In the genomic region with DNA sequence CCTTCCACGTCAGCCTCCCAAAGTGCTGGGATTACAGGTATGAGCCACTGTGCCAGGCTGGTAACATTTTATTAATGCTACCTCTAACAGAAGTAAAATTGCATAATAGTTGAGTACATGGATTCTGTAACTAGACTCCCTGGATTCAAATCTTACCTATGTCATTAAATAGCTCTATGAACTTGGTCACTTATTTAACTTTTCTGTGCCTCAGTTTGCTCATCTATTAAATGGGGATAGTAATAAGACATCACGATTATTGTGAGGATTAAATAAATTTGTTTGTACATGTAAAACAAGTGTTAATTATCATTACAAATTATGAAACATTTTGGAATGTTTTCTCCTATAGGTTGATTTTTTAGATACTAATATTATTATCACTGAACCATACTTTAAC, we compare ENCODE assay signal across 2 cellular contexts.
A peak's percentile ranks its signal among the peaks of the same experiment; 100 is the strongest.
TF ChIP-seq lines count a peak whose summit lies in the region.

No MANE protein-coding gene starts in this region.

TF ChIP-seq in GM12878, 131 proteins besides CTCF, POLR2A, EP300 and RAD21:
- TF ChIP-seq FOS (IDR thresholded peaks at IDR 0.05; ENCODE audit: borderline replicate concordance, extremely low read depth, insufficient read length) (no peak), SPI1 (IDR thresholded peaks at IDR 0.05; ENCODE audit: borderline replicate concordance, insufficient read depth, low read depth, low read length) (no peak), PML (IDR thresholded peaks at IDR 0.05; ENCODE audit: low read length) (no peak), BRCA1 (IDR thresholded peaks at IDR 0.05; ENCODE audit: low read depth, low read length) (no peak), RUNX3 (IDR thresholded peaks at IDR 0.05; ENCODE audit: low read length) (no peak), ZBED1 (IDR thresholded peaks at IDR 0.05; ENCODE audit: borderline replicate concordance) (no peak), IKZF2 (IDR thresholded peaks at IDR 0.05) (no peak), YY1 (IDR thresholded peaks at IDR 0.05; ENCODE audit: low read depth, low read length) (no peak), NR2C1 (IDR thresholded peaks at IDR 0.05) (no peak), RBBP5 (conservative IDR thresholded peaks at IDR 0.05) (no peak), JUND (IDR thresholded peaks at IDR 0.05; ENCODE audit: low read depth, low read length) (no peak)
- TF ChIP-seq, protein P1, sequence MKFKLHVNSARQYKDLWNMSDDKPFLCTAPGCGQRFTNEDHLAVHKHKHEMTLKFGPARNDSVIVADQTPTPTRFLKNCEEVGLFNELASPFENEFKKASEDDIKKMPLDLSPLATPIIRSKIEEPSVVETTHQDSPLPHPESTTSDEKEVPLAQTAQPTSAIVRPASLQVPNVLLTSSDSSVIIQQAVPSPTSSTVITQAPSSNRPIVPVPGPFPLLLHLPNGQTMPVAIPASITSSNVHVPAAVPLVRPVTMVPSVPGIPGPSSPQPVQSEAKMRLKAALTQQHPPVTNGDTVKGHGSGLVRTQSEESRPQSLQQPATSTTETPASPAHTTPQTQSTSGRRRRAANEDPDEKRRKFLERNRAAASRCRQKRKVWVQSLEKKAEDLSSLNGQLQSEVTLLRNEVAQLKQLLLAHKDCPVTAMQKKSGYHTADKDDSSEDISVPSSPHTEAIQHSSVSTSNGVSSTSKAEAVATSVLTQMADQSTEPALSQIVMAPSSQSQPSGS (IDR thresholded peaks at IDR 0.05; ENCODE audit: low read length) = no peak
- TF ChIP-seq, protein P2, sequence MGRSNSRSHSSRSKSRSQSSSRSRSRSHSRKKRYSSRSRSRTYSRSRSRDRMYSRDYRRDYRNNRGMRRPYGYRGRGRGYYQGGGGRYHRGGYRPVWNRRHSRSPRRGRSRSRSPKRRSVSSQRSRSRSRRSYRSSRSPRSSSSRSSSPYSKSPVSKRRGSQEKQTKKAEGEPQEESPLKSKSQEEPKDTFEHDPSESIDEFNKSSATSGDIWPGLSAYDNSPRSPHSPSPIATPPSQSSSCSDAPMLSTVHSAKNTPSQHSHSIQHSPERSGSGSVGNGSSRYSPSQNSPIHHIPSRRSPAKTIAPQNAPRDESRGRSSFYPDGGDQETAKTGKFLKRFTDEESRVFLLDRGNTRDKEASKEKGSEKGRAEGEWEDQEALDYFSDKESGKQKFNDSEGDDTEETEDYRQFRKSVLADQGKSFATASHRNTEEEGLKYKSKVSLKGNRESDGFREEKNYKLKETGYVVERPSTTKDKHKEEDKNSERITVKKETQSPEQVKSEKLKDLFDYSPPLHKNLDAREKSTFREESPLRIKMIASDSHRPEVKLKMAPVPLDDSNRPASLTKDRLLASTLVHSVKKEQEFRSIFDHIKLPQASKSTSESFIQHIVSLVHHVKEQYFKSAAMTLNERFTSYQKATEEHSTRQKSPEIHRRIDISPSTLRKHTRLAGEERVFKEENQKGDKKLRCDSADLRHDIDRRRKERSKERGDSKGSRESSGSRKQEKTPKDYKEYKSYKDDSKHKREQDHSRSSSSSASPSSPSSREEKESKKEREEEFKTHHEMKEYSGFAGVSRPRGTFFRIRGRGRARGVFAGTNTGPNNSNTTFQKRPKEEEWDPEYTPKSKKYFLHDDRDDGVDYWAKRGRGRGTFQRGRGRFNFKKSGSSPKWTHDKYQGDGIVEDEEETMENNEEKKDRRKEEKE (IDR thresholded peaks at IDR 0.05) = no peak
- TF ChIP-seq, protein P3, sequence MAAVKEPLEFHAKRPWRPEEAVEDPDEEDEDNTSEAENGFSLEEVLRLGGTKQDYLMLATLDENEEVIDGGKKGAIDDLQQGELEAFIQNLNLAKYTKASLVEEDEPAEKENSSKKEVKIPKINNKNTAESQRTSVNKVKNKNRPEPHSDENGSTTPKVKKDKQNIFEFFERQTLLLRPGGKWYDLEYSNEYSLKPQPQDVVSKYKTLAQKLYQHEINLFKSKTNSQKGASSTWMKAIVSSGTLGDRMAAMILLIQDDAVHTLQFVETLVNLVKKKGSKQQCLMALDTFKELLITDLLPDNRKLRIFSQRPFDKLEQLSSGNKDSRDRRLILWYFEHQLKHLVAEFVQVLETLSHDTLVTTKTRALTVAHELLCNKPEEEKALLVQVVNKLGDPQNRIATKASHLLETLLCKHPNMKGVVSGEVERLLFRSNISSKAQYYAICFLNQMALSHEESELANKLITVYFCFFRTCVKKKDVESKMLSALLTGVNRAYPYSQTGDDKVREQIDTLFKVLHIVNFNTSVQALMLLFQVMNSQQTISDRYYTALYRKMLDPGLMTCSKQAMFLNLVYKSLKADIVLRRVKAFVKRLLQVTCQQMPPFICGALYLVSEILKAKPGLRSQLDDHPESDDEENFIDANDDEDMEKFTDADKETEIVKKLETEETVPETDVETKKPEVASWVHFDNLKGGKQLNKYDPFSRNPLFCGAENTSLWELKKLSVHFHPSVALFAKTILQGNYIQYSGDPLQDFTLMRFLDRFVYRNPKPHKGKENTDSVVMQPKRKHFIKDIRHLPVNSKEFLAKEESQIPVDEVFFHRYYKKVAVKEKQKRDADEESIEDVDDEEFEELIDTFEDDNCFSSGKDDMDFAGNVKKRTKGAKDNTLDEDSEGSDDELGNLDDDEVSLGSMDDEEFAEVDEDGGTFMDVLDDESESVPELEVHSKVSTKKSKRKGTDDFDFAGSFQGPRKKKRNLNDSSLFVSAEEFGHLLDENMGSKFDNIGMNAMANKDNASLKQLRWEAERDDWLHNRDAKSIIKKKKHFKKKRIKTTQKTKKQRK (IDR thresholded peaks at IDR 0.05; ENCODE audit: low read depth, low read length) = no peak
- TF ChIP-seq, protein P4, sequence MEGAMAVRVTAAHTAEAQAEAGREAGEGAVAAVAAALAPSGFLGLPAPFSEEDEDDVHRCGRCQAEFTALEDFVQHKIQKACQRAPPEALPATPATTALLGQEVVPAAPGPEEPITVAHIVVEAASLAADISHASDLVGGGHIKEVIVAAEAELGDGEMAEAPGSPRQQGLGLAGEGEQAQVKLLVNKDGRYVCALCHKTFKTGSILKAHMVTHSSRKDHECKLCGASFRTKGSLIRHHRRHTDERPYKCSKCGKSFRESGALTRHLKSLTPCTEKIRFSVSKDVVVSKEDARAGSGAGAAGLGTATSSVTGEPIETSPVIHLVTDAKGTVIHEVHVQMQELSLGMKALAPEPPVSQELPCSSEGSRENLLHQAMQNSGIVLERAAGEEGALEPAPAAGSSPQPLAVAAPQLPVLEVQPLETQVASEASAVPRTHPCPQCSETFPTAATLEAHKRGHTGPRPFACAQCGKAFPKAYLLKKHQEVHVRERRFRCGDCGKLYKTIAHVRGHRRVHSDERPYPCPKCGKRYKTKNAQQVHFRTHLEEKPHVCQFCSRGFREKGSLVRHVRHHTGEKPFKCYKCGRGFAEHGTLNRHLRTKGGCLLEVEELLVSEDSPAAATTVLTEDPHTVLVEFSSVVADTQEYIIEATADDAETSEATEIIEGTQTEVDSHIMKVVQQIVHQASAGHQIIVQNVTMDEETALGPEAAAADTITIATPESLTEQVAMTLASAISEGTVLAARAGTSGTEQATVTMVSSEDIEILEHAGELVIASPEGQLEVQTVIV (IDR thresholded peaks at IDR 0.05; ENCODE audit: borderline replicate concordance, partially characterized antibody) = no peak

TF ChIP-seq in HepG2, 621 proteins besides CTCF, POLR2A, EP300 and RAD21:
- TF ChIP-seq NR1H2 (CRISPR knock-in tag; IDR thresholded peaks at IDR 0.05; ENCODE audit: borderline replicate concordance, low read depth) = no peak
- no peak for TF ChIP-seq MYNN (CRISPR knock-in tag; IDR thresholded peaks at IDR 0.05; ENCODE audit: low read depth)
- TF ChIP-seq ZNF629 (CRISPR knock-in tag; conservative IDR thresholded peaks at IDR 0.05) = peak; percentile 86
